Comparison of ENCODE assay signal across 19 cellular contexts in genomic region chr20:41229259-41229658, GRCh38.
DNase-seq lines count a peak whose midpoint lies in the region; ATAC-seq and TF ChIP-seq lines count a peak whose summit lies in the region.
"Had no signal": no experiment of that assay in that cellular context is flagged by ENCODE, and none has a peak within 500 bp of the region (broad histone marks: within the 10 kb centered on the region; RNA-seq: fewer than 3 reads in every experiment).

No MANE protein-coding gene starts in this region.

- H3K27me3 ChIP-seq in heart left ventricle: no peaks in the 10 kb centered on the region
- no peaks in the 10 kb centered on the region for H3K27me3 ChIP-seq in right cardiac atrium (ENCODE audit: control insufficient read depth, insufficient read depth)
- no peaks in the 10 kb centered on the region for H3K27me3 ChIP-seq in MG63
- H3K27me3 ChIP-seq: SJSA1 had no signal

- H3K27ac ChIP-seq in heart left ventricle (peak overlapping the region in 7 of 12 donors; percentile 1 to 52 (median 19)), right cardiac atrium (ENCODE audit: low read length) (no peak overlapping the region), caudate nucleus (ENCODE audit: low read depth, low read length) (peak overlapping the region; percentile 24)
- H3K27ac ChIP-seq: SJSA1 had no signal

- no peak for TF ChIP-seq CTCF in heart left ventricle (IDR thresholded peaks at IDR 0.05)
- no peak for TF ChIP-seq CTCF in osteocyte (IDR thresholded peaks at IDR 0.05)

- TF ChIP-seq POLR2A in heart left ventricle (IDR thresholded peaks at IDR 0.05): no peak

- H3K36me3 ChIP-seq in heart left ventricle (no peaks in the 10 kb centered on the region), MG63 (peaks cover 7% of the 10 kb centered on the region; the same call in 1 of the 2 replicates)
- H3K36me3 ChIP-seq: SJSA1 had no signal

- H3K9me3 Mint-ChIP-seq in osteocyte (ENCODE audit: unreplicated experiment): no peaks in the 10 kb centered on the region
- H3K9me3 Mint-ChIP-seq: CD8-positive, alpha-beta T cell had no signal

- H3K9me3 ChIP-seq in heart left ventricle: no peaks in the 10 kb centered on the region
- no peaks in the 10 kb centered on the region for H3K9me3 ChIP-seq in right cardiac atrium (ENCODE audit: control insufficient read depth, low read length)
- H3K9me3 ChIP-seq in MG63: no peaks in the 10 kb centered on the region
- H3K9me3 ChIP-seq: SJSA1 had no signal

- H3K4me3 ChIP-seq in heart left ventricle: no peak overlapping the region
- no peak overlapping the region for H3K4me3 ChIP-seq in right cardiac atrium (ENCODE audit: low read length)
- H3K4me3 ChIP-seq in MG63: no peak overlapping the region
- H3K4me3 ChIP-seq: SJSA1 had no signal

- no peak overlapping the region for H3K4me3 Mint-ChIP-seq in osteocyte (ENCODE audit: unreplicated experiment)
- H3K4me3 Mint-ChIP-seq: CD8-positive, alpha-beta T cell had no signal

- DNase-seq in heart left ventricle (no peak), right cardiac atrium (no peak), caudate nucleus (lab: John Stamatoyannopoulos, UW) (no peak), osteocyte (ENCODE audit: extremely low spot score, unreplicated experiment) (no peak), HEK293T (ENCODE audit: extremely low spot score) (no peak), head of caudate nucleus (no peak), MG63 (no peak), GM03348 (ENCODE audit: low spot score) (no peak)
- DNase-seq: AML-193; C1 segment of cervical spinal cord; Calu3; CD8-positive, alpha-beta T cell; H7; KBM-7; MV-4-11; NCI-H1105 treated with DMSO at 0.1 percent for 48 hours; NCI-H524 treated with DMSO at 0.1 percent for 48 hours had no signal

- H3K27ac Mint-ChIP-seq in osteocyte (ENCODE audit: unreplicated experiment): peak overlapping the region; percentile 42

- ATAC-seq in heart left ventricle: peak in 2 of 4 donors; percentile 25
- ATAC-seq in right cardiac atrium: no peak
- ATAC-seq: CD8-positive, alpha-beta T cell; Panc1 had no signal

- intact Hi-C loops in heart left ventricle (cut with DNase I) (no loop called here), right cardiac atrium (cut with DNase I) (loop anchor here in 1 of 4 donors (5.0 kb wide), 1 partner anchor 47 kb away; no protein-coding TSS in a partner anchor), head of caudate nucleus (cut with DNase I) (no loop called here)

- H3K36me3 Mint-ChIP-seq in osteocyte (ENCODE audit: unreplicated experiment): peaks cover 2% of the 10 kb centered on the region
- H3K36me3 Mint-ChIP-seq: CD8-positive, alpha-beta T cell had no signal

- CTCF ChIA-PET in HEK293T (lab: Yijun Ruan, JAX): no interaction called here

- POLR2A ChIA-PET in HEK293T (lab: Yijun Ruan, JAX): no interaction called here

- H3K27me3 Mint-ChIP-seq in osteocyte (ENCODE audit: unreplicated experiment): no peaks in the 10 kb centered on the region

- H3K4me1 Mint-ChIP-seq in osteocyte (ENCODE audit: unreplicated experiment): peaks cover 43% of the 10 kb centered on the region

- peaks cover 15 to 60% (median 42%) of the 10 kb centered on the region in 12 donors for H3K4me1 ChIP-seq in heart left ventricle
- peaks cover 14% of the 10 kb centered on the region for H3K4me1 ChIP-seq in right cardiac atrium (ENCODE audit: control insufficient read depth, insufficient read depth, low read length)

TF ChIP-seq in HEK293T, 16 proteins besides CTCF, POLR2A, EP300 and RAD21:
- TF ChIP-seq TARDBP (IDR thresholded peaks at IDR 0.05) (no peak), CTBP1 (IDR thresholded peaks at IDR 0.05; ENCODE audit: borderline replicate concordance) (no peak), FOXA1 (IDR thresholded peaks at IDR 0.05) (no peak), L3MBTL2 (conservative IDR thresholded peaks at IDR 0.05) (no peak), FOXK2 (IDR thresholded peaks at IDR 0.05) (no peak), FOXM1 (IDR thresholded peaks at IDR 0.05; ENCODE audit: borderline replicate concordance) (no peak), HDGF (IDR thresholded peaks at IDR 0.05; ENCODE audit: borderline replicate concordance) (no peak)
